1 cellular context compared by ENCODE assay signal in genomic region chr19:2933490-2933910, GRCh38.
TF ChIP-seq lines count a peak whose summit lies in the region.

No MANE protein-coding gene starts in this region.

TF ChIP-seq in K562, 482 proteins besides CTCF, POLR2A, EP300 and RAD21 (continued from another document and continues in another):
- TF ChIP-seq, protein P1, sequence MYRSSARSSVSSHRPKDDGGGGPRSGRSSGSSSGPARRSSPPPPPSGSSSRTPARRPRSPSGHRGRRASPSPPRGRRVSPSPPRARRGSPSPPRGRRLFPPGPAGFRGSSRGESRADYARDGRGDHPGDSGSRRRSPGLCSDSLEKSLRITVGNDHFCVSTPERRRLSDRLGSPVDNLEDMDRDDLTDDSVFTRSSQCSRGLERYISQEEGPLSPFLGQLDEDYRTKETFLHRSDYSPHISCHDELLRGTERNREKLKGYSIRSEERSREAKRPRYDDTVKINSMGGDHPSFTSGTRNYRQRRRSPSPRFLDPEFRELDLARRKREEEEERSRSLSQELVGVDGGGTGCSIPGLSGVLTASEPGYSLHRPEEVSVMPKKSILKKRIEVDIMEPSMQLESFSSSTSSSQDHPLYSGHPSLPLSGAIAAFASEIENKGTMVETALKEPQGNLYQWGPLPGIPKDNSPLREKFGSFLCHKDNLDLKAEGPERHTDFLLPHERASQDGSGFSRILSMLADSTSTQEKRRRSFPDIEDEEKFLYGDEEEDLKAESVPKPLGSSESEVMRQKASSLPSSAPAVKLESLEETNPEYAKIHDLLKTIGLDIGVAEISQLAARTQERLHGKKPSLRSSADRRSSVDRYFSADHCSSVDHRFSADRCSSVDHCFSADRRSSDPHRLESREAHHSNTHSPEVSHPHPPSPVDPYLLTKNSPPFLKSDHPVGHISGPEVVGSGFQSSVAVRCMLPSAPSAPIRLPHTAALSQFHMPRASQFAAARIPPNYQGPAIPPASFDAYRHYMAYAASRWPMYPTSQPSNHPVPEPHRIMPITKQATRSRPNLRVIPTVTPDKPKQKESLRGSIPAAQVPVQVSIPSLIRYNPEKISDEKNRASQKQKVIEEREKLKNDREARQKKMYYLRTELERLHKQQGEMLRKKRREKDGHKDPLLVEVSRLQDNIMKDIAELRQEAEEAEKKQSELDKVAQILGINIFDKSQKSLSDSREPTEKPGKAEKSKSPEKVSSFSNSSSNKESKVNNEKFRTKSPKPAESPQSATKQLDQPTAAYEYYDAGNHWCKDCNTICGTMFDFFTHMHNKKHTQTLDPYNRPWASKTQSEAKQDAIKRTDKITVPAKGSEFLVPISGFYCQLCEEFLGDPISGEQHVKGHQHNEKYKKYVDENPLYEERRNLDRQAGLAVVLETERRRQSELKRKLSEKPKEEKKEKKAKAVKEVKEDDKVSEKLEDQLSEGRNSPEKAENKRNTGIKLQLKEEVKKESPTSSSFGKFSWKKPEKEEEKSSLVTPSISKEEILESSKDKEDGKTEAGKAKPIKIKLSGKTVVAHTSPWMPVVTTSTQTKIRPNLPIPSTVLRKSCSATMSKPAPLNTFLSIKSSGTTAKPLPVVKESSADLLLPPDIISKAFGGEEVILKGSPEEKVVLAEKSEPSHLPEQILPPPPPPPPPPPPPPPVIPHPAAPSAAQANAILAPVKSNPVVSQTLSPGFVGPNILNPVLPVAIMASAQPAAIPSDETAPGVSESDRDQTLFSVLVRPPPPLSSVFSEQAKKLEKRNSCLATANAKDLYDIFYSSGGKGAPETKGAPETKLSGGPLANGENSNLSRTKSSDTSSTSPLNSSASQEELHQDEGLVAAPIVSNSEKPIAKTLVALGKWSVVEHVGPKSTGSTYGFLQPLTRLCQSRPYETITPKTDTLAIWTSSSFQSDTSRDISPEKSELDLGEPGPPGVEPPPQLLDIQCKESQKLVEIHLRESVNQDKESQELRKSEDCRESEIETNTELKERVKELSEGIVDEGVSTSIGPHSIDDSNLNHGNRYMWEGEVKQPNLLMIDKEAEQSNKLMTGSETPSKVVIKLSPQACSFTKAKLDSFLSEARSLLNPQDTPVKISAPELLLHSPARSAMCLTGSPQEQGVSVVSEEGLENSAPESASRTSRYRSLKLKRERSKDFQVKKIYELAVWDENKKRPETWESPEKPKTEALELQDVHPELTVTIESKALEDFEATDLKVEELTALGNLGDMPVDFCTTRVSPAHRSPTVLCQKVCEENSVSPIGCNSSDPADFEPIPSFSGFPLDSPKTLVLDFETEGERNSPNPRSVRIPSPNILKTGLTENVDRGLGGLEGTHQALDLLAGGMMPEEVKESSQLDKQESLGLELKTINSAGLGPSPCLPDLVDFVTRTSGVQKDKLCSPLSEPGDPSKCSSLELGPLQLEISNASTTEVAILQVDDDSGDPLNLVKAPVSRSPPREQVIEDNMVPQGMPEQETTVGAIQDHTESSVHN (IDR thresholded peaks at IDR 0.05; ENCODE audit: borderline replicate concordance in 1 of 2, low read depth in 1 of 2) = peak; percentile 69 to 87; a peak in 3 of 4 replicates
- TF ChIP-seq XRCC3 (IDR thresholded peaks at IDR 0.05) (peak; percentile 100), GTF2F1 (IDR thresholded peaks at IDR 0.05; ENCODE audit: low read depth, low read length) (0 out of 2 replicates have a peak, but pooled peaks have one; percentile 33), KDM5B (IDR thresholded peaks at IDR 0.05; ENCODE audit: insufficient replicate concordance, low read depth, low read length) (no peak), MTA3 (IDR thresholded peaks at IDR 0.05; ENCODE audit: borderline replicate concordance) (peak; percentile 93), ZBTB11 (CRISPR knock-in tag; IDR thresholded peaks at IDR 0.05) (no peak; a peak in 1 of 6 replicates), NFRKB (IDR thresholded peaks at IDR 0.05; ENCODE audit: low read depth) (peak; percentile 94), KDM1A (IDR thresholded peaks at IDR 0.05) (peak in 1 of 2 experiments; percentile 69; a peak in 2 of 4 replicates), PTBP1 (IDR thresholded peaks at IDR 0.05; ENCODE audit: low read depth, low read length) (peak; percentile 88), NFATC3 (IDR thresholded peaks at IDR 0.05) (no peak), CBX1 (IDR thresholded peaks at IDR 0.05; ENCODE audit: low read depth) (peak; percentile 99), GTF2A2 (tag; IDR thresholded peaks at IDR 0.05) (0 out of 2 replicates have a peak, but pooled peaks have one; percentile 33), HDAC6 (IDR thresholded peaks at IDR 0.05; ENCODE audit: low read depth, low read length) (peak; percentile 91; the same call in 1 of the 2 replicates), JUN (IDR thresholded peaks at IDR 0.05; ENCODE audit: borderline replicate concordance, low read depth, low read length) (0 out of 2 replicates have a peak, but pooled peaks have one; percentile 46), JUN (CRISPR knock-in tag; IDR thresholded peaks at IDR 0.05; ENCODE audit: borderline replicate concordance) (no peak), CBX5 (IDR thresholded peaks at IDR 0.05; ENCODE audit: borderline replicate concordance, low read depth) (peak; percentile 97), SETDB1 (IDR thresholded peaks at IDR 0.05; ENCODE audit: low read length) (no peak), NCOA1 (IDR thresholded peaks at IDR 0.05; ENCODE audit: low read depth) (peak; percentile 56; the same call in 1 of the 2 replicates), MTA1 (IDR thresholded peaks at IDR 0.05; ENCODE audit: borderline replicate concordance) (peak; percentile 79), CEBPB (tag; IDR thresholded peaks at IDR 0.05) (no peak)
- TF ChIP-seq, protein P2, sequence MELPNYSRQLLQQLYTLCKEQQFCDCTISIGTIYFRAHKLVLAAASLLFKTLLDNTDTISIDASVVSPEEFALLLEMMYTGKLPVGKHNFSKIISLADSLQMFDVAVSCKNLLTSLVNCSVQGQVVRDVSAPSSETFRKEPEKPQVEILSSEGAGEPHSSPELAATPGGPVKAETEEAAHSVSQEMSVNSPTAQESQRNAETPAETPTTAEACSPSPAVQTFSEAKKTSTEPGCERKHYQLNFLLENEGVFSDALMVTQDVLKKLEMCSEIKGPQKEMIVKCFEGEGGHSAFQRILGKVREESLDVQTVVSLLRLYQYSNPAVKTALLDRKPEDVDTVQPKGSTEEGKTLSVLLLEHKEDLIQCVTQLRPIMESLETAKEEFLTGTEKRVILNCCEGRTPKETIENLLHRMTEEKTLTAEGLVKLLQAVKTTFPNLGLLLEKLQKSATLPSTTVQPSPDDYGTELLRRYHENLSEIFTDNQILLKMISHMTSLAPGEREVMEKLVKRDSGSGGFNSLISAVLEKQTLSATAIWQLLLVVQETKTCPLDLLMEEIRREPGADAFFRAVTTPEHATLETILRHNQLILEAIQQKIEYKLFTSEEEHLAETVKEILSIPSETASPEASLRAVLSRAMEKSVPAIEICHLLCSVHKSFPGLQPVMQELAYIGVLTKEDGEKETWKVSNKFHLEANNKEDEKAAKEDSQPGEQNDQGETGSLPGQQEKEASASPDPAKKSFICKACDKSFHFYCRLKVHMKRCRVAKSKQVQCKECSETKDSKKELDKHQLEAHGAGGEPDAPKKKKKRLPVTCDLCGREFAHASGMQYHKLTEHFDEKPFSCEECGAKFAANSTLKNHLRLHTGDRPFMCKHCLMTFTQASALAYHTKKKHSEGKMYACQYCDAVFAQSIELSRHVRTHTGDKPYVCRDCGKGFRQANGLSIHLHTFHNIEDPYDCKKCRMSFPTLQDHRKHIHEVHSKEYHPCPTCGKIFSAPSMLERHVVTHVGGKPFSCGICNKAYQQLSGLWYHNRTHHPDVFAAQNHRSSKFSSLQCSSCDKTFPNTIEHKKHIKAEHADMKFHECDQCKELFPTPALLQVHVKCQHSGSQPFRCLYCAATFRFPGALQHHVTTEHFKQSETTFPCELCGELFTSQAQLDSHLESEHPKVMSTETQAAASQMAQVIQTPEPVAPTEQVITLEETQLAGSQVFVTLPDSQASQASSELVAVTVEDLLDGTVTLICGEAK (IDR thresholded peaks at IDR 0.05) = peak; percentile 74
- TF ChIP-seq, protein P2 (CRISPR knock-in tag; IDR thresholded peaks at IDR 0.05) = no peak
